ENCODE assay signal across 1 cellular context in the genomic region with DNA sequence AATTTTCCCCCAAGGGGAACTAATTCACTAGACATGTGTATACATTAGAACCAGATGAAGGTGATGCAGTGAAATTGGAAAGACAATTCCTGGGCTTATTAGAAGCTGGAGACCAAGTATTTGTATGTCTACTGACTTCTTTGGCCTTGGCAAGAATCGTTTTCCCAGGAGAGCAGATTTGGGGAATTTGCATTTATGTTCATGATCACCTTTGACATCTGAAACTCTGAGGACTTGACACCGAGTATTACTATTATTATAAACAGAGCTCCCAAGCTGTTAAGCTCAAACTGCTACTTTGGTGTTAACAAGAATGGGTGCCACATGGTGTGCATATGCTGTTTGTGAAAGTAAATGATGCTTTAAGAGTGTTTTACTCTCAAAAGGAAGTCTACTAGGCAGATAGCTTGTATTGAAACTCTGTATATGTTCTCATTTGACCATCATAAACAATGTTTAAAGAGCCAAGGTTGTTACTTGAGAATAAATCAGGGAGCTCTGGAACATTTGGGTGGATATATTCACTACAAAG.
TF ChIP-seq lines count a peak whose summit lies in the region.

No MANE protein-coding gene starts in this region.

TF ChIP-seq in GM23338, 12 proteins besides CTCF, POLR2A, EP300 and RAD21:
- TF ChIP-seq, protein P1, sequence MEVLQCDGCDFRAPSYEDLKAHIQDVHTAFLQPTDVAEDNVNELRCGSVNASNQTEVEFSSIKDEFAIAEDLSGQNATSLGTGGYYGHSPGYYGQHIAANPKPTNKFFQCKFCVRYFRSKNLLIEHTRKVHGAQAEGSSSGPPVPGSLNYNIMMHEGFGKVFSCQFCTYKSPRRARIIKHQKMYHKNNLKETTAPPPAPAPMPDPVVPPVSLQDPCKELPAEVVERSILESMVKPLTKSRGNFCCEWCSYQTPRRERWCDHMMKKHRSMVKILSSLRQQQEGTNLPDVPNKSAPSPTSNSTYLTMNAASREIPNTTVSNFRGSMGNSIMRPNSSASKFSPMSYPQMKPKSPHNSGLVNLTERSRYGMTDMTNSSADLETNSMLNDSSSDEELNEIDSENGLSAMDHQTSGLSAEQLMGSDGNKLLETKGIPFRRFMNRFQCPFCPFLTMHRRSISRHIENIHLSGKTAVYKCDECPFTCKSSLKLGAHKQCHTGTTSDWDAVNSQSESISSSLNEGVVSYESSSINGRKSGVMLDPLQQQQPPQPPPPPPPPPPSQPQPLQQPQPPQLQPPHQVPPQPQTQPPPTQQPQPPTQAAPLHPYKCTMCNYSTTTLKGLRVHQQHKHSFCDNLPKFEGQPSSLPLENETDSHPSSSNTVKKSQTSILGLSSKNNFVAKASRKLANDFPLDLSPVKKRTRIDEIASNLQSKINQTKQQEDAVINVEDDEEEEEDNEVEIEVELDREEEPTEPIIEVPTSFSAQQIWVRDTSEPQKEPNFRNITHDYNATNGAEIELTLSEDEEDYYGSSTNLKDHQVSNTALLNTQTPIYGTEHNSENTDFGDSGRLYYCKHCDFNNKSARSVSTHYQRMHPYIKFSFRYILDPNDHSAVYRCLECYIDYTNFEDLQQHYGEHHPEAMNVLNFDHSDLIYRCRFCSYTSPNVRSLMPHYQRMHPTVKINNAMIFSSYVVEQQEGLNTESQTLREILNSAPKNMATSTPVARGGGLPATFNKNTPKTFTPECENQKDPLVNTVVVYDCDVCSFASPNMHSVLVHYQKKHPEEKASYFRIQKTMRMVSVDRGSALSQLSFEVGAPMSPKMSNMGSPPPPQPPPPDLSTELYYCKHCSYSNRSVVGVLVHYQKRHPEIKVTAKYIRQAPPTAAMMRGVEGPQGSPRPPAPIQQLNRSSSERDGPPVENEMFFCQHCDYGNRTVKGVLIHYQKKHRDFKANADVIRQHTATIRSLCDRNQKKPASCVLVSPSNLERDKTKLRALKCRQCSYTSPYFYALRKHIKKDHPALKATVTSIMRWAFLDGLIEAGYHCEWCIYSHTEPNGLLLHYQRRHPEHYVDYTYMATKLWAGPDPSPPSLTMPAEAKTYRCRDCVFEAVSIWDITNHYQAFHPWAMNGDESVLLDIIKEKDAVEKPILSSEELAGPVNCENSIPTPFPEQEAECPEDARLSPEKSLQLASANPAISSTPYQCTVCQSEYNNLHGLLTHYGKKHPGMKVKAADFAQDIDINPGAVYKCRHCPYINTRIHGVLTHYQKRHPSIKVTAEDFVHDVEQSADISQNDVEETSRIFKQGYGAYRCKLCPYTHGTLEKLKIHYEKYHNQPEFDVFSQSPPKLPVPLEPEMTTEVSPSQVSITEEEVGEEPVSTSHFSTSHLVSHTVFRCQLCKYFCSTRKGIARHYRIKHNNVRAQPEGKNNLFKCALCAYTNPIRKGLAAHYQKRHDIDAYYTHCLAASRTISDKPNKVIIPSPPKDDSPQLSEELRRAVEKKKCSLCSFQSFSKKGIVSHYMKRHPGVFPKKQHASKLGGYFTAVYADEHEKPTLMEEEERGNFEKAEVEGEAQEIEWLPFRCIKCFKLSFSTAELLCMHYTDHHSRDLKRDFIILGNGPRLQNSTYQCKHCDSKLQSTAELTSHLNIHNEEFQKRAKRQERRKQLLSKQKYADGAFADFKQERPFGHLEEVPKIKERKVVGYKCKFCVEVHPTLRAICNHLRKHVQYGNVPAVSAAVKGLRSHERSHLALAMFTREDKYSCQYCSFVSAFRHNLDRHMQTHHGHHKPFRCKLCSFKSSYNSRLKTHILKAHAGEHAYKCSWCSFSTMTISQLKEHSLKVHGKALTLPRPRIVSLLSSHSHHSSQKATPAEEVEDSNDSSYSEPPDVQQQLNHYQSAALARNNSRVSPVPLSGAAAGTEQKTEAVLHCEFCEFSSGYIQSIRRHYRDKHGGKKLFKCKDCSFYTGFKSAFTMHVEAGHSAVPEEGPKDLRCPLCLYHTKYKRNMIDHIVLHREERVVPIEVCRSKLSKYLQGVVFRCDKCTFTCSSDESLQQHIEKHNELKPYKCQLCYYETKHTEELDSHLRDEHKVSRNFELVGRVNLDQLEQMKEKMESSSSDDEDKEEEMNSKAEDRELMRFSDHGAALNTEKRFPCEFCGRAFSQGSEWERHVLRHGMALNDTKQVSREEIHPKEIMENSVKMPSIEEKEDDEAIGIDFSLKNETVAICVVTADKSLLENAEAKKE (CRISPR knock-in tag; IDR thresholded peaks at IDR 0.05), result no peak
- no peak for TF ChIP-seq EZH2 (IDR thresholded peaks at IDR 0.05; ENCODE audit: low read depth, unreplicated experiment)
